In genomic region chr19:2176336-2176994, GRCh38 we compare ENCODE assay signal across 14 cellular contexts. TPM values are rescaled to one million over a fixed set of nuclear protein-coding genes. Genes with fewer than 3 reads are reported as not detected.
DNase-seq lines count a peak whose midpoint lies in the region; ATAC-seq and TF ChIP-seq lines count a peak whose summit lies in the region.
"Had no signal": no experiment of that assay in that cellular context is flagged by ENCODE, and none has a peak within 500 bp of the region (broad histone marks: within the 10 kb centered on the region; RNA-seq: fewer than 3 reads in every experiment).

No MANE protein-coding gene starts in this region.

- no peaks in the 10 kb centered on the region for H3K9me3 ChIP-seq in breast epithelium
- no peaks in the 10 kb centered on the region for H3K9me3 ChIP-seq in iPS-15b (ENCODE audit: control insufficient read depth, insufficient read depth, low read length)
- H3K9me3 ChIP-seq: esophagus muscularis mucosa had no signal

- no peak for TF ChIP-seq POLR2A in breast epithelium (IDR thresholded peaks at IDR 0.05)

- H3K9ac ChIP-seq in iPS-15b (ENCODE audit: low read depth, low read length): peak overlapping the region; percentile 16

- no peak for ATAC-seq in HG02970 (IDR thresholded peaks at IDR 0.05; ENCODE audit: low FRiP score, unreplicated experiment)

- H3K4me3 ChIP-seq in breast epithelium (no peak overlapping the region), iPS-15b (ENCODE audit: low read depth, low read length) (no peak overlapping the region)
- H3K4me3 ChIP-seq: esophagus muscularis mucosa had no signal

- no peak for TF ChIP-seq CTCF in breast epithelium (IDR thresholded peaks at IDR 0.05)

- H3K36me3 ChIP-seq in breast epithelium (no peaks in the 10 kb centered on the region), iPS-15b (ENCODE audit: control insufficient read depth, insufficient read depth, low read length) (peaks cover 10% of the 10 kb centered on the region)

- H3K4me1 ChIP-seq in breast epithelium (peaks cover 0 to 3% of the 10 kb centered on the region in 2 donors), iPS-15b (ENCODE audit: control insufficient read depth, insufficient read depth, low read length) (no peaks in the 10 kb centered on the region)

- DNase-seq in HPDE6-E6E7 (ENCODE audit: extremely low spot score): peak; percentile 51
- no peak for DNase-seq in breast epithelium (ENCODE audit: low spot score in 2 of 2)
- peak; percentile 42 for DNase-seq in renal cortical epithelial cell (ENCODE audit: low read depth)
- DNase-seq in GM19238 (ENCODE audit: insufficient read length, low spot score): no peak
- no peak for DNase-seq in activated CD4-positive, CD25-positive, alpha-beta regulatory T cell (lab: John Stamatoyannopoulos, UW)
- DNase-seq in DMS53 treated with DMSO at 0.1 percent for 48 hours (lab: John Stamatoyannopoulos, UW; ENCODE audit: unreplicated experiment): no peak
- DNase-seq: activated CD8-positive, alpha-beta memory T cell treated with anti-CD3 and anti-CD28 coated beads, Interleukin-2, amount 50 U/mL, for 4 hours; cerebellar nuclear complex; DMS153; KG1; NCI-H510A treated with DMSO at 0.1 percent for 48 hours had no signal

- peak overlapping the region; percentile 60 to 61 for H3K27ac ChIP-seq in breast epithelium
- H3K27ac ChIP-seq: esophagus muscularis mucosa had no signal

- intact Hi-C loops in breast epithelium (cut with DNase I; ENCODE audit: low total_unique reads): no loop called here

- H3K27me3 ChIP-seq in breast epithelium (no peaks in the 10 kb centered on the region), iPS-15b (ENCODE audit: control insufficient read depth, insufficient read depth, low read length) (no peaks in the 10 kb centered on the region)
- H3K27me3 ChIP-seq: esophagus muscularis mucosa had no signal

RNA-seq across cellular contexts. Expression of gene DOT1L, which starts 12.7 kb away (rescaled TPM):
- 10 to 100 TPM in 1 of 3 donors, 1 to 10 TPM in 2; 7.7 to 10.2 (median 8.0) TPM for total RNA-seq in breast epithelium
- total RNA-seq in renal cortical epithelial cell: 1.9 and 8.4 TPM in 2 replicates

RNA-seq across cellular contexts. Expression of gene AP3D1, which starts 25.1 kb away (rescaled TPM):
- total RNA-seq in breast epithelium (10 to 100 TPM; 53.6 to 68.5 (median 54.0) TPM), renal cortical epithelial cell (111 and 175 TPM in 2 replicates)

RNA-seq across cellular contexts. Expression of gene PLEKHJ1, which starts 59.7 kb away (rescaled TPM):
- total RNA-seq in breast epithelium (10 to 100 TPM; 44.6 to 52.8 (median 47.4) TPM), renal cortical epithelial cell (68.1 and 121 TPM in 2 replicates)

Comparison
In these comparisons a context has a peak if more than half of its experiments do, and no peak if none do; other contexts are left out.
1. DNase-seq: peak in HPDE6-E6E7 (single experiment) and renal cortical epithelial cell (single experiment); none in breast epithelium (0 of 2), GM19238 (single experiment), activated CD4-positive, CD25-positive, alpha-beta regulatory T cell (0 of 4) and DMS53 treated with DMSO at 0.1 percent for 48 hours (single experiment).